Comparison of ENCODE assay signal across 29 cellular contexts in genomic region chr14:96221841-96222240, GRCh38. TPM values are rescaled to one million over a fixed set of nuclear protein-coding genes. Genes with fewer than 3 reads are reported as not detected.
"Had no signal": no experiment of that assay in that cellular context is flagged by ENCODE, and none has a peak within 500 bp of the region (broad histone marks: within the 10 kb centered on the region; RNA-seq: fewer than 3 reads in every experiment).

No MANE protein-coding gene starts in this region.

- H3K4me3 ChIP-seq: adrenal gland, breast epithelium, MG63, Peyer's patch had no signal

- H3K4me3 Mint-ChIP-seq: activated CD4-positive, alpha-beta memory T cell treated with anti-CD3 and anti-CD28 coated beads, Interleukin-2, amount 10 ng/mL, durations not matched to agents 7 days and 5 days; activated CD4-positive, alpha-beta T cell treated with anti-CD3 and anti-CD28 coated beads for 36 hours; activated naive CD4-positive, alpha-beta T cell treated with anti-CD3 and anti-CD28 coated beads, Interleukin-2, amount 10 ng/mL, durations not matched to agents 7 days and 5 days; activated naive CD8-positive, alpha-beta T cell treated with anti-CD3 and anti-CD28 coated beads, Interleukin-2, amount 10 ng/mL, durations not matched to agents 7 days and 5 days; T-helper 17 cell had no signal

- DNase-seq: activated CD4-positive, alpha-beta memory T cell treated with anti-CD3 and anti-CD28 coated beads, Interleukin-2, amount 10 ng/mL, durations not matched to agents 7 days and 5 days; activated CD4-positive, alpha-beta T cell treated with anti-CD3 and anti-CD28 coated beads for 36 hours; activated CD4-positive, alpha-beta T cell treated with anti-CD3 and anti-CD28 coated beads, Interleukin-2, amount 50 U/mL, for 1 hour; activated gamma-delta T cell treated with Interleukin-2 at 50 U/mL for 16 hours; activated naive CD4-positive, alpha-beta T cell treated with anti-CD3 and anti-CD28 coated beads, Interleukin-2, amount 10 ng/mL, durations not matched to agents 7 days and 5 days; activated naive CD8-positive, alpha-beta T cell treated with anti-CD3 and anti-CD28 coated beads, Interleukin-2, amount 10 ng/mL, durations not matched to agents 7 days and 5 days; activated T-cell treated with anti-CD3 and anti-CD28 coated beads for 4 hours; activated T-cell treated with anti-CD3 and anti-CD28 coated beads, Interleukin-2, amount 50 U/mL, for 48 hours; adrenal gland; anterior cingulate cortex; caudate nucleus; MG63; MV-4-11; NCI-H1092 treated with DMSO at 0.1 percent for 48 hours; NCI-H1417 treated with DMSO at 0.1 percent for 48 hours; NCI-H187; NCI-H2081; NCI-H2171; NCI-H2227 treated with DMSO at 0.1 percent for 48 hours; NCI-H446 treated with DMSO at 0.1 percent for 48 hours; SHP77; T-helper 17 cell; T-helper 9 cell; WERI-Rb-1 had no signal

- H3K36me3 Mint-ChIP-seq: activated naive CD4-positive, alpha-beta T cell treated with anti-CD3 and anti-CD28 coated beads, Interleukin-2, amount 10 ng/mL, durations not matched to agents 7 days and 5 days; activated naive CD8-positive, alpha-beta T cell treated with anti-CD3 and anti-CD28 coated beads, Interleukin-2, amount 10 ng/mL, durations not matched to agents 7 days and 5 days had no signal

- H3K27me3 Mint-ChIP-seq: activated CD4-positive, alpha-beta memory T cell treated with anti-CD3 and anti-CD28 coated beads, Interleukin-2, amount 10 ng/mL, durations not matched to agents 7 days and 5 days had no signal

- H3K4me1 ChIP-seq: adrenal gland, breast epithelium had no signal

- H3K27ac ChIP-seq: adrenal gland, breast epithelium, WERI-Rb-1 had no signal

- H3K36me3 ChIP-seq: adrenal gland, breast epithelium, MG63, Peyer's patch, WERI-Rb-1 had no signal

- ATAC-seq: activated CD4-positive, alpha-beta T cell treated with anti-CD3 and anti-CD28 coated beads for 36 hours; T-helper 17 cell had no signal

- H3K27me3 ChIP-seq: adrenal gland, breast epithelium, MG63, Peyer's patch had no signal

- H3K27ac Mint-ChIP-seq: activated CD4-positive, alpha-beta memory T cell treated with anti-CD3 and anti-CD28 coated beads, Interleukin-2, amount 10 ng/mL, durations not matched to agents 7 days and 5 days; activated CD4-positive, alpha-beta T cell treated with anti-CD3 and anti-CD28 coated beads for 36 hours; activated naive CD4-positive, alpha-beta T cell treated with anti-CD3 and anti-CD28 coated beads, Interleukin-2, amount 10 ng/mL, durations not matched to agents 7 days and 5 days; activated naive CD8-positive, alpha-beta T cell treated with anti-CD3 and anti-CD28 coated beads, Interleukin-2, amount 10 ng/mL, durations not matched to agents 7 days and 5 days; activated T-helper 2 cell treated with anti-CD3 and anti-CD28 coated beads, Interferon-gamma antibody, Interleukin-2, Interleukin-4, amounts not matched to agents 10 μg/mL and 5 μg/mL and 100 μg/mL, durations not matched to agents 14 hours and 24 hours and 36 hours; T-helper 17 cell had no signal

- H3K9me3 Mint-ChIP-seq: activated CD4-positive, alpha-beta memory T cell treated with anti-CD3 and anti-CD28 coated beads, Interleukin-2, amount 10 ng/mL, durations not matched to agents 7 days and 5 days; activated naive CD4-positive, alpha-beta T cell treated with anti-CD3 and anti-CD28 coated beads, Interleukin-2, amount 10 ng/mL, durations not matched to agents 7 days and 5 days; activated naive CD8-positive, alpha-beta T cell treated with anti-CD3 and anti-CD28 coated beads, Interleukin-2, amount 10 ng/mL, durations not matched to agents 7 days and 5 days; activated T-helper 2 cell treated with anti-CD3 and anti-CD28 coated beads, Interferon-gamma antibody, Interleukin-2, Interleukin-4, amounts not matched to agents 10 μg/mL and 5 μg/mL and 100 μg/mL, durations not matched to agents 14 hours and 24 hours and 36 hours had no signal

- H3K9me3 ChIP-seq: adrenal gland, breast epithelium, MG63, Peyer's patch had no signal

- H3K4me1 Mint-ChIP-seq: activated CD4-positive, alpha-beta memory T cell treated with anti-CD3 and anti-CD28 coated beads, Interleukin-2, amount 10 ng/mL, durations not matched to agents 7 days and 5 days; activated CD4-positive, alpha-beta T cell treated with anti-CD3 and anti-CD28 coated beads for 36 hours; activated naive CD4-positive, alpha-beta T cell treated with anti-CD3 and anti-CD28 coated beads, Interleukin-2, amount 10 ng/mL, durations not matched to agents 7 days and 5 days; activated naive CD8-positive, alpha-beta T cell treated with anti-CD3 and anti-CD28 coated beads, Interleukin-2, amount 10 ng/mL, durations not matched to agents 7 days and 5 days had no signal

RNA-seq across cellular contexts. Expression of gene BDKRB2, which starts 17.2 kb away (rescaled TPM):
- total RNA-seq: activated CD4-positive, alpha-beta memory T cell treated with anti-CD3 and anti-CD28 coated beads, Interleukin-2, amount 10 ng/mL, durations not matched to agents 7 days and 5 days; activated CD4-positive, alpha-beta T cell treated with anti-CD3 and anti-CD28 coated beads for 36 hours; activated CD8-positive, alpha-beta memory T cell treated with anti-CD3 and anti-CD28 coated beads for 36 hours; activated naive CD8-positive, alpha-beta T cell treated with anti-CD3 and anti-CD28 coated beads, Interleukin-2, amount 10 ng/mL, durations not matched to agents 7 days and 5 days; activated T-helper 2 cell treated with anti-CD3 and anti-CD28 coated beads, Interferon-gamma antibody, Interleukin-2, Interleukin-4, amounts not matched to agents 10 μg/mL and 5 μg/mL and 100 μg/mL, durations not matched to agents 14 hours and 24 hours and 36 hours; T-helper 17 cell had no signal

RNA-seq across cellular contexts. Expression of gene BDKRB1, which starts 34.2 kb away (rescaled TPM):
- total RNA-seq: activated CD4-positive, alpha-beta memory T cell treated with anti-CD3 and anti-CD28 coated beads, Interleukin-2, amount 10 ng/mL, durations not matched to agents 7 days and 5 days; activated CD4-positive, alpha-beta T cell treated with anti-CD3 and anti-CD28 coated beads for 36 hours; activated CD8-positive, alpha-beta memory T cell treated with anti-CD3 and anti-CD28 coated beads for 36 hours; activated naive CD8-positive, alpha-beta T cell treated with anti-CD3 and anti-CD28 coated beads, Interleukin-2, amount 10 ng/mL, durations not matched to agents 7 days and 5 days; activated T-helper 2 cell treated with anti-CD3 and anti-CD28 coated beads, Interferon-gamma antibody, Interleukin-2, Interleukin-4, amounts not matched to agents 10 μg/mL and 5 μg/mL and 100 μg/mL, durations not matched to agents 14 hours and 24 hours and 36 hours; cerebellum; T-helper 17 cell had no signal
